In the genomic region with DNA sequence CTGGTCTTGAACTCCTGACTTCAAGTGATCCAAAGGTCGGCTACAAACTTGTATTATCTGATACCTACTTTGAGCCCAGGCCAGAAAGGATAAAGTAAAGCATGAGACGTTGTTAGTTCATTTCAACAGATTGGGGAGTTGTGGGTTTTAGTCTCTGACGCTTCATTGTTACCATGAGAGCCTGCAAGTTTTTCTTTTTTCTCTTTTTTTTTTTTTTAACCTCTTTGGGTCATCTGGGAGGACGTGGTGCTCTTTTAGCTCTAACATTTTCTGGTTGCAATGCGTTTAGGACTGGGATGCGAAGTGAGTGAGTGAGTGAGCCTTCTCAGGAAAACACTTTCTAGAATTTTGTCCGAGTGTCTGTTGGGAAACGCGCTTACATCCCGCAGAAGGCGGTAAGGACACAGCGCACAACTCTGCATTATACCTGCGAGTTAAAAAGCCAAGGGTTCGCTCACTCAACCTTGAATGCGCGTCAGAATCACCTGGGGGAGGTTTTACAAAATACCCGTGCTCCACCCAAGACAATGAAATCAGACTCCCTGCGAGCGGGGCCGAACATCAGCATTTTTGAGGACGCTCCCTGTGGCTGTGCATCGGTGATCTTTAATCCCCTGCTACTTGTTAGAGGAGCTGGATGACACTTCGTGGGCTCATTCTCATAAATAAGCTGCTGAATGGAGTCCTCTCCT, we compare ENCODE assay signal across 8 cellular contexts. TPM values are rescaled to one million over a fixed set of nuclear protein-coding genes. Genes with fewer than 3 reads are reported as not detected.
DNase-seq lines count a peak whose midpoint lies in the region; ATAC-seq, FAIRE-seq and TF ChIP-seq lines count a peak whose summit lies in the region.

No MANE protein-coding gene starts in this region.

- H3K9me3 ChIP-seq in BLaER1 = peaks cover 16% of the 10 kb centered on the region
- no peaks in the 10 kb centered on the region for H3K9me3 ChIP-seq in HEK293 (ENCODE audit: control insufficient read depth, insufficient read depth, low read depth, low read length)
- H3K9me3 ChIP-seq in fibroblast of lung (ENCODE audit: control insufficient read depth, insufficient read depth, low read depth, low read length) = no peaks in the 10 kb centered on the region
- no peaks in the 10 kb centered on the region for H3K9me3 ChIP-seq in neutrophil

- peak overlapping the region; percentile 94 for H2AFZ ChIP-seq in fibroblast of lung (ENCODE audit: low read length)

- no peaks in the 10 kb centered on the region for H4K20me1 ChIP-seq in BLaER1
- H4K20me1 ChIP-seq in fibroblast of lung (ENCODE audit: control insufficient read depth, extremely low read depth, insufficient read depth, low read length) = no peaks in the 10 kb centered on the region

- H3K9me3 Mint-ChIP-seq in activated CD8-positive, alpha-beta T cell treated with anti-CD3 and anti-CD28 coated beads, Interleukin-2, amount 10 ng/mL, durations not matched to agents 7 days and 5 days (ENCODE audit: insufficient read depth) = no peaks in the 10 kb centered on the region

- H3K4me2 ChIP-seq in BLaER1 (peak overlapping the region; percentile 85), fibroblast of lung (ENCODE audit: extremely low read depth, insufficient read depth, low read length) (peak overlapping the region; percentile 100)

- H3K4me3 ChIP-seq in BLaER1 (peak overlapping the region; percentile 82), HEK293 (ENCODE audit: low read depth, low read length) (peak overlapping the region; percentile 45), fibroblast of lung (replicated peaks in 1 of 4; ENCODE audit: control extremely low read depth in 1 of 4, insufficient read depth in 1 of 4, low read depth in 3 of 4, low read length in 4 of 4) (peak overlapping the region; percentile 66 to 94 (median 80)), neutrophil (ENCODE audit: low read depth in 1 of 2, low read length in 1 of 2) (peak overlapping the region; percentile 71 to 72)

- H3K27me3 Mint-ChIP-seq in activated CD8-positive, alpha-beta T cell treated with anti-CD3 and anti-CD28 coated beads, Interleukin-2, amount 10 ng/mL, durations not matched to agents 7 days and 5 days (ENCODE audit: low read depth) = peaks cover 10% of the 10 kb centered on the region

- POLR2A ChIA-PET in HEK293 (lab: Yijun Ruan, JAX) = interaction anchor here (0.6 to 2.4 kb wide), 3 partner anchors 38 to 574 kb away, joined by 3 to 13 read pairs (median 3); partner anchors contain the start of gene TEFM
- POLR2A ChIA-PET in activated CD8-positive, alpha-beta T cell treated with anti-CD3 and anti-CD28 coated beads, Interleukin-2, amount 10 ng/mL, durations not matched to agents 7 days and 5 days (lab: Charles Lee) = interaction anchor here (0.6 to 1.0 kb wide), 4 partner anchors 29 to 351 kb away, joined by 3 to 5 read pairs (median 4); partner anchors contain the start of genes EVI2A and TEFM

- H3K36me3 ChIP-seq in BLaER1 (peaks cover 23% of the 10 kb centered on the region), HEK293 (ENCODE audit: control insufficient read depth in 2 of 2, insufficient read depth in 1 of 2, low read length in 2 of 2) (peaks cover 2 to 14% of the 10 kb centered on the region in 2 experiments; a peak in 2 of 3 replicates), fibroblast of lung (ENCODE audit: control insufficient read depth, insufficient read depth, low read length) (no peaks in the 10 kb centered on the region), neutrophil (no peaks in the 10 kb centered on the region)

- TF ChIP-seq CTCF in HEK293 (tag by site-specific recombination; IDR thresholded peaks at IDR 0.05) = no peak
- peak in 1 of 2 donors; percentile 75 for TF ChIP-seq CTCF in fibroblast of lung (conservative IDR thresholded peaks at IDR 0.05 in 1 of 2, IDR thresholded peaks at IDR 0.05 in 1 of 2; ENCODE audit: low read depth in 1 of 2, low read length in 2 of 2)
- no peak for TF ChIP-seq CTCF in neutrophil (IDR thresholded peaks at IDR 0.05)

- H3K27ac Mint-ChIP-seq in activated CD8-positive, alpha-beta T cell treated with anti-CD3 and anti-CD28 coated beads, Interleukin-2, amount 10 ng/mL, durations not matched to agents 7 days and 5 days = peak overlapping the region; percentile 93

- ATAC-seq in activated CD8-positive, alpha-beta T cell treated with anti-CD3 and anti-CD28 coated beads, Interleukin-2, amount 10 ng/mL, durations not matched to agents 7 days and 5 days = peak; percentile 1
- ATAC-seq in HG02759 (IDR thresholded peaks at IDR 0.05; ENCODE audit: unreplicated experiment) = no peak

- H3K27me3 ChIP-seq in BLaER1 (no peaks in the 10 kb centered on the region), fibroblast of lung (ENCODE audit: control insufficient read depth, insufficient read depth, low read length) (no peaks in the 10 kb centered on the region), neutrophil (no peaks in the 10 kb centered on the region)

- peaks cover 7% of the 10 kb centered on the region for H3K79me2 ChIP-seq in fibroblast of lung (ENCODE audit: control insufficient read depth, insufficient read depth, low read length)

- peak overlapping the region; percentile 88 for H3K4me3 Mint-ChIP-seq in activated CD8-positive, alpha-beta T cell treated with anti-CD3 and anti-CD28 coated beads, Interleukin-2, amount 10 ng/mL, durations not matched to agents 7 days and 5 days

- H3K27ac ChIP-seq in BLaER1 (peak overlapping the region; percentile 98), HEK293 (ENCODE audit: extremely low read depth, low read depth, low read length) (peak overlapping the region; percentile 99), fibroblast of lung (ENCODE audit: insufficient read depth, low read length) (peak overlapping the region; percentile 85), neutrophil (peak overlapping the region; percentile 93)

- peak overlapping the region; percentile 96 for H3K9ac ChIP-seq in BLaER1
- peak overlapping the region; percentile 87 for H3K9ac ChIP-seq in fibroblast of lung (ENCODE audit: insufficient read depth, low read length)

- H3K4me1 Mint-ChIP-seq in activated CD8-positive, alpha-beta T cell treated with anti-CD3 and anti-CD28 coated beads, Interleukin-2, amount 10 ng/mL, durations not matched to agents 7 days and 5 days (ENCODE audit: low read depth) = peaks cover 37% of the 10 kb centered on the region

- FAIRE-seq in RCC 7860 (lab: Jason Lieb, UNC) = no peak

- H3K4me1 ChIP-seq in BLaER1 (peaks cover 35% of the 10 kb centered on the region), HEK293 (ENCODE audit: control insufficient read depth, insufficient read depth, low read length) (peaks cover 9% of the 10 kb centered on the region; the same call in 1 of the 2 replicates), fibroblast of lung (ENCODE audit: control insufficient read depth, extremely low read depth, insufficient read depth, low read length) (no peaks in the 10 kb centered on the region), neutrophil (ENCODE audit: control insufficient read depth in 1 of 2, insufficient read depth in 1 of 2, low read depth in 1 of 2, low read length in 1 of 2) (peaks cover 44 to 53% of the 10 kb centered on the region in 2 experiments)

- DNase-seq in activated CD8-positive, alpha-beta T cell treated with anti-CD3 and anti-CD28 coated beads, Interleukin-2, amount 10 ng/mL, durations not matched to agents 7 days and 5 days = peak; percentile 32
- DNase-seq in fibroblast of lung (ENCODE audit: low read depth in 2 of 2) = peak in 1 of 2 donors; percentile 59
- DNase-seq in HT-29 (ENCODE audit: low spot score) = no peak
- no peak for DNase-seq in RCC 7860 (ENCODE audit: low spot score)

- peaks cover 12% of the 10 kb centered on the region for H3K36me3 Mint-ChIP-seq in activated CD8-positive, alpha-beta T cell treated with anti-CD3 and anti-CD28 coated beads, Interleukin-2, amount 10 ng/mL, durations not matched to agents 7 days and 5 days (ENCODE audit: low read depth)

- CTCF ChIA-PET in HEK293 (lab: Yijun Ruan, JAX) = interaction anchor here (0.5 to 1.0 kb wide), 3 partner anchors 14 to 145 kb away, joined by 3 read pairs; no protein-coding TSS in a partner anchor
- CTCF ChIA-PET in activated CD8-positive, alpha-beta T cell treated with anti-CD3 and anti-CD28 coated beads, Interleukin-2, amount 10 ng/mL, durations not matched to agents 7 days and 5 days (lab: Charles Lee) = interaction anchor here (0.7 to 1.2 kb wide), 4 partner anchors 16 to 249 kb away, joined by 3 read pairs; no protein-coding TSS in a partner anchor

TF ChIP-seq in HEK293, 187 proteins besides CTCF, POLR2A, EP300 and RAD21:
- no peak for TF ChIP-seq MYNN (tag by site-specific recombination; IDR thresholded peaks at IDR 0.05; ENCODE audit: borderline replicate concordance)
- TF ChIP-seq SP3 (tag by site-specific recombination; IDR thresholded peaks at IDR 0.05) = no peak
- peak; percentile 73; the same call in 1 of the 2 replicates for TF ChIP-seq ZBTB48 (tag by site-specific recombination; IDR thresholded peaks at IDR 0.05)
- no peak for TF ChIP-seq ZNF624 (tag by site-specific recombination; IDR thresholded peaks at IDR 0.05)

RNA-seq across cellular contexts. Expression of gene RNF135, which starts 0.7 kb away (rescaled TPM):
- total RNA-seq in activated CD8-positive, alpha-beta T cell treated with anti-CD3 and anti-CD28 coated beads, Interleukin-2, amount 10 ng/mL, durations not matched to agents 7 days and 5 days = 1 to 10 TPM; 5.4 to 7.2 TPM
- 11.3 and 13.4 TPM in 2 replicates for total RNA-seq in fibroblast of lung
- polyA plus RNA-seq in fibroblast of lung = 12.8 and 15.2 TPM in 2 replicates
- 11.4 and 11.8 TPM in 2 replicates for polyA plus RNA-seq in fibroblast of lung (2012)
- 7.0 TPM in 2 replicates for polyA minus RNA-seq in fibroblast of lung (ENCODE audit: low replicate concordance)
- total RNA-seq in HT-29 (2014; rRNA removed; shearing (Covaris generic)) = 4.8 and 4.9 TPM in 2 replicates

RNA-seq across cellular contexts. Expression of gene ADAP2, which starts 48.4 kb away (rescaled TPM):
- total RNA-seq in activated CD8-positive, alpha-beta T cell treated with anti-CD3 and anti-CD28 coated beads, Interleukin-2, amount 10 ng/mL, durations not matched to agents 7 days and 5 days = 1 to 10 TPM in 1 of 2 experiments, under 1 TPM in 1; 0.39 to 1.1 TPM
- 3.3 and 4.3 TPM in 2 replicates for total RNA-seq in fibroblast of lung
- polyA plus RNA-seq in fibroblast of lung = 3.2 and 3.8 TPM in 2 replicates
- polyA plus RNA-seq in fibroblast of lung (2012) = 2.6 and 3.0 TPM in 2 replicates
- 13.3 and 22.6 TPM in 2 replicates for polyA minus RNA-seq in fibroblast of lung (ENCODE audit: low replicate concordance)
- total RNA-seq in HT-29 (2014; rRNA removed; shearing (Covaris generic)) = 0.08 TPM in 1 of 2 replicates, not detected in the other
